ENCODE assay signal across 24 cellular contexts in the genomic region with DNA sequence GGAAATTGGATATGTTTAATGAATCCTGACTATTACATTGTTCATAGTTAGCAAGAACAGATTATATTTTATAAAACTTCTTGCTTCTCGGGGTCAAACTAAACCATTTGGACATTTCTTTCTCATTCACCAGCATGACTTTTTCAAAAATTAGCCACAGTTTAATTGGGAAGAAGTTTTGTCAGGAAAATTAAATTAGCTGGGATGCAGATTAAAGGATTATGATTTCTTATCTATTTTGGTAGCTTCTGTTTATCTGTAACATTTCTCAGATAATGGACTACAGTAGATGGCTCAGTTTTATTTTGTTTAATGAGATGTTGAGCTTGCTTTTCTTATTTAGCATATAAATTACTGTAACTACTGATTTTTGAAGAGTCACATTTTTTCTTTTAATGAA.
"Had no signal": no experiment of that assay in that cellular context is flagged by ENCODE, and none has a peak within 500 bp of the region (broad histone marks: within the 10 kb centered on the region; RNA-seq: fewer than 3 reads in every experiment).

No MANE protein-coding gene starts in this region.

- H3K4me1 ChIP-seq: esophagus squamous epithelium, gastroesophageal sphincter had no signal

- H3K4me3 ChIP-seq: esophagus squamous epithelium, gastroesophageal sphincter, heart right ventricle had no signal

- DNase-seq: activated CD4-positive, alpha-beta memory T cell treated with anti-CD3 and anti-CD28 coated beads, Interleukin-2, amount 10 ng/mL, durations not matched to agents 7 days and 5 days; activated CD4-positive, alpha-beta T cell treated with anti-CD3 and anti-CD28 coated beads for 1 hour; activated CD4-positive, alpha-beta T cell treated with anti-CD3 and anti-CD28 coated beads for 4 hours; activated CD4-positive, alpha-beta T cell treated with anti-CD3 and anti-CD28 coated beads, Interleukin-2, amount 10 ng/mL, durations not matched to agents 7 days and 5 days; activated CD4-positive, alpha-beta T cell treated with anti-CD3 and anti-CD28 coated beads, Interleukin-2, amount 50 U/mL, for 4 hours; activated CD8-positive, alpha-beta memory T cell treated with anti-CD3 and anti-CD28 coated beads, Interleukin-2, amount 50 U/mL, for 48 hours; activated gamma-delta T cell; activated naive CD4-positive, alpha-beta T cell; activated naive CD4-positive, alpha-beta T cell treated with anti-CD3 and anti-CD28 coated beads, Interleukin-2, amount 10 ng/mL, durations not matched to agents 7 days and 5 days; activated naive CD8-positive, alpha-beta T cell treated with anti-CD3 and anti-CD28 coated beads, Interleukin-2, amount 10 ng/mL, durations not matched to agents 7 days and 5 days; activated T-cell treated with anti-CD3 and anti-CD28 coated beads for 4 hours; activated T-cell treated with anti-CD3 and anti-CD28 coated beads, Interleukin-2, amount 50 U/mL, for 24 hours; activated T-cell treated with anti-CD3 and anti-CD28 coated beads, Interleukin-2, amount 50 U/mL, for 72 hours; caudate nucleus; cortex of kidney; effector CD8-positive, alpha-beta T cell; esophagus squamous epithelium; foreskin melanocyte; heart right ventricle; T-helper 2 cell had no signal

- H3K27ac ChIP-seq: epithelial cell of prostate, esophagus squamous epithelium, gastroesophageal sphincter, heart right ventricle had no signal

- H3K36me3 ChIP-seq: esophagus squamous epithelium, gastroesophageal sphincter, heart right ventricle had no signal

- H3K9me3 ChIP-seq: esophagus squamous epithelium, gastroesophageal sphincter, heart right ventricle had no signal

- H3K27me3 ChIP-seq: esophagus squamous epithelium, gastroesophageal sphincter, heart right ventricle had no signal

- ATAC-seq: activated naive CD4-positive, alpha-beta T cell treated with anti-CD3 and anti-CD28 coated beads, Interleukin-2, amount 50 U/mL, for 72 hours; activated T-cell treated with anti-CD3 and anti-CD28 coated beads, Interleukin-2, amount 50 U/mL, for 72 hours; gastroesophageal sphincter; heart right ventricle; WTC11 had no signal
